ENCODE assay signal across 9 cellular contexts in the genomic region with DNA sequence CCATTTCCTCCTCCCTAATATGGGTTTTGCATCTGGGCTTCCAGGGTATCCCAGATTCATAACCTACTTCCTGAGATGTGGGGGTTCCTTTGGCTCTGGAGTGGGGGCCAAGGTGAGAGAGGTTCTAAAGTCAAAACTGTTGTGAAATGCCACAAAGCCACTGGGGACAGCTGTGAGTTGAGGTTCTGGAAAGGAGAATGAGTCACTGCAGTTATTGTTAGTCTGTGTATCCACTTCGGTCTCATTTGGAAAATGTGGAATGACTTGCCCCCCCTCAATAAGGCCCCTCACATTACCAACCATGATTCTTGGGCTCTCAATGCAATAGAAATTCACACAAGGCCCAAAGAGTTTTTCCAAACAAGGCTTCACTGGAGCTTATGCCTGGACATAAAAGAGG. TPM values are rescaled to one million over a fixed set of nuclear protein-coding genes. Genes with fewer than 3 reads are reported as not detected.
DNase-seq lines count a peak whose midpoint lies in the region; ATAC-seq and TF ChIP-seq lines count a peak whose summit lies in the region.
"Had no signal": no experiment of that assay in that cellular context is flagged by ENCODE, and none has a peak within 500 bp of the region (broad histone marks: within the 10 kb centered on the region; RNA-seq: fewer than 3 reads in every experiment).

No MANE protein-coding gene starts in this region.

- no peak for ATAC-seq in HG02981 (IDR thresholded peaks at IDR 0.05; ENCODE audit: unreplicated experiment)
- ATAC-seq: mucosa of descending colon had no signal

- no peak overlapping the region for H3K18ac ChIP-seq in trophoblast cell (ENCODE audit: low read length)

- H4K8ac ChIP-seq in trophoblast cell (ENCODE audit: low read depth, low read length): no peak overlapping the region

- H3K79me2 ChIP-seq in fibroblast of lung (ENCODE audit: control insufficient read depth, insufficient read depth, low read length) (no peaks in the 10 kb centered on the region), trophoblast cell (ENCODE audit: control insufficient read depth, insufficient read depth, low read length, poor library complexity) (no peaks in the 10 kb centered on the region)

- no CpG with 5 or more reads among the region's 1 CpG for WGBS in trophoblast cell (ENCODE audit: extremely low coverage, insufficient coverage, insufficient read length)

- H2AFZ ChIP-seq in fibroblast of lung (ENCODE audit: low read length) (no peak overlapping the region), trophoblast cell (ENCODE audit: insufficient read depth, low read length, poor library complexity) (peak overlapping the region; percentile 1)

- H3K4me1 ChIP-seq in BLaER1 treated with 17β-estradiol and CSF1 and Interleukin-3, amounts not matched to agents 10 nM and 100 nM: peaks cover 23 to 72% (median 46%) of the 10 kb centered on the region in 10 experiments
- H3K4me1 ChIP-seq in fibroblast of lung (ENCODE audit: control insufficient read depth, extremely low read depth, insufficient read depth, low read length) (peaks cover 18% of the 10 kb centered on the region), trophoblast cell (ENCODE audit: control insufficient read depth in 1 of 2, insufficient read depth in 2 of 2, low read length in 2 of 2) (peaks cover 17 to 24% of the 10 kb centered on the region in 2 experiments)

- H2BK12ac ChIP-seq in trophoblast cell (ENCODE audit: low read length): peak overlapping the region; percentile 21

- H3K9me3 ChIP-seq in BLaER1 treated with 17β-estradiol and CSF1 and Interleukin-3, amounts not matched to agents 10 nM and 100 nM (replicated peaks in 1 of 11): peaks cover 1 to 27% (median 4%) of the 10 kb centered on the region in 11 experiments
- no peaks in the 10 kb centered on the region for H3K9me3 ChIP-seq in fibroblast of lung (ENCODE audit: control insufficient read depth, insufficient read depth, low read depth, low read length)
- H3K9me3 ChIP-seq in trophoblast cell (ENCODE audit: insufficient read depth, low read depth, low read length): peaks cover under 1% of the 10 kb centered on the region
- H3K9me3 ChIP-seq: mucosa of descending colon had no signal

- DNase-seq in RKO (ENCODE audit: low spot score) (peak; percentile 34), fibroblast of lung (ENCODE audit: low read depth in 2 of 2) (peak; percentile 26 to 40), trophoblast cell (no peak), DMS79 (lab: John Stamatoyannopoulos, UW) (no peak), AG08396 (ENCODE audit: low spot score) (no peak), iPS-NIHi7 (ENCODE audit: extremely low spot score) (no peak)

- H4K12ac ChIP-seq in trophoblast cell (ENCODE audit: low read depth, low read length): no peak overlapping the region

- no peaks in the 10 kb centered on the region for H3K27me3 ChIP-seq in BLaER1 treated with 17β-estradiol and CSF1 and Interleukin-3, amounts not matched to agents 10 nM and 100 nM
- no peaks in the 10 kb centered on the region for H3K27me3 ChIP-seq in fibroblast of lung (ENCODE audit: control insufficient read depth, insufficient read depth, low read length)
- no peaks in the 10 kb centered on the region for H3K27me3 ChIP-seq in trophoblast cell (ENCODE audit: insufficient read depth, low read length)

- 0 out of 22 replicates have a peak overlapping the region, but pooled peaks of 1 of the 11 experiments have one; percentile 65 for H3K9ac ChIP-seq in BLaER1 treated with 17β-estradiol and CSF1 and Interleukin-3, amounts not matched to agents 10 nM and 100 nM
- H3K9ac ChIP-seq in fibroblast of lung (ENCODE audit: insufficient read depth, low read length) (no peak overlapping the region), trophoblast cell (ENCODE audit: low read length) (no peak overlapping the region)

- peak overlapping the region in 6 of 11 experiments; percentile 82 to 87 (median 85); a peak in 11 of 22 replicates for H3K27ac ChIP-seq in BLaER1 treated with 17β-estradiol and CSF1 and Interleukin-3, amounts not matched to agents 10 nM and 100 nM
- H3K27ac ChIP-seq in fibroblast of lung (ENCODE audit: insufficient read depth, low read length): no peak overlapping the region
- H3K27ac ChIP-seq in trophoblast cell (ENCODE audit: low read depth, low read length): no peak overlapping the region

- H4K20me1 ChIP-seq in BLaER1 treated with 17β-estradiol and CSF1 and Interleukin-3, amounts not matched to agents 10 nM and 100 nM: no peaks in the 10 kb centered on the region
- H4K20me1 ChIP-seq in fibroblast of lung (ENCODE audit: control insufficient read depth, extremely low read depth, insufficient read depth, low read length): no peaks in the 10 kb centered on the region

- TF ChIP-seq CTCF in fibroblast of lung (conservative IDR thresholded peaks at IDR 0.05 in 1 of 2, IDR thresholded peaks at IDR 0.05 in 1 of 2; ENCODE audit: low read depth in 1 of 2, low read length in 2 of 2): peak in 1 of 2 donors; percentile 10

- no peak overlapping the region for H2BK120ac ChIP-seq in trophoblast cell (ENCODE audit: insufficient read depth, low read length, poor library complexity)

- no peak overlapping the region for H3K4me3 ChIP-seq in BLaER1 treated with 17β-estradiol and CSF1 and Interleukin-3, amounts not matched to agents 10 nM and 100 nM
- H3K4me3 ChIP-seq in fibroblast of lung (replicated peaks in 1 of 4; ENCODE audit: control extremely low read depth in 1 of 4, insufficient read depth in 1 of 4, low read depth in 3 of 4, low read length in 4 of 4): no peak overlapping the region
- no peak overlapping the region for H3K4me3 ChIP-seq in trophoblast cell (ENCODE audit: low read depth, low read length)
- H3K4me3 ChIP-seq: mucosa of descending colon had no signal

- H3K4me2 ChIP-seq in BLaER1 treated with 17β-estradiol and CSF1 and Interleukin-3, amounts not matched to agents 10 nM and 100 nM: peak overlapping the region; percentile 66 to 85 (median 80)
- H3K4me2 ChIP-seq in fibroblast of lung (ENCODE audit: extremely low read depth, insufficient read depth, low read length): no peak overlapping the region
- H3K4me2 ChIP-seq in trophoblast cell (ENCODE audit: low read length): no peak overlapping the region

- H3K14ac ChIP-seq in trophoblast cell (ENCODE audit: low read length): no peak overlapping the region

- no peak overlapping the region for H3K23ac ChIP-seq in trophoblast cell (ENCODE audit: low read length)

- H3K36me3 ChIP-seq in BLaER1 treated with 17β-estradiol and CSF1 and Interleukin-3, amounts not matched to agents 10 nM and 100 nM: no peaks in the 10 kb centered on the region
- H3K36me3 ChIP-seq in fibroblast of lung (ENCODE audit: control insufficient read depth, insufficient read depth, low read length) (no peaks in the 10 kb centered on the region), trophoblast cell (ENCODE audit: control insufficient read depth in 1 of 2, insufficient read depth in 2 of 2, low read length in 2 of 2) (no peaks in the 10 kb centered on the region)

- no peak overlapping the region for H2AK5ac ChIP-seq in trophoblast cell (ENCODE audit: low read length)

- no peak overlapping the region for H3K4ac ChIP-seq in trophoblast cell (ENCODE audit: low read depth, low read length)

- no peak overlapping the region for H4K91ac ChIP-seq in trophoblast cell (ENCODE audit: low read depth, low read length)

- peaks cover 3% of the 10 kb centered on the region for H3K79me1 ChIP-seq in trophoblast cell (ENCODE audit: low read length)

- no peak overlapping the region for H2BK5ac ChIP-seq in trophoblast cell (ENCODE audit: low read depth, low read length, poor library complexity)

RNA-seq across cellular contexts. Expression of a gene that starts 51.1 kb away (rescaled TPM):
- 2.8 and 3.1 TPM in 2 replicates for total RNA-seq in fibroblast of lung
- polyA plus RNA-seq in fibroblast of lung: 4.4 and 5.7 TPM in 2 replicates
- 2.8 and 3.7 TPM in 2 replicates for polyA plus RNA-seq in fibroblast of lung (2012)
- 1.9 TPM in 1 of 2 replicates, not detected in the other for polyA minus RNA-seq in fibroblast of lung (ENCODE audit: low replicate concordance)
- polyA plus RNA-seq in trophoblast cell (2013): 59.7 and 67.5 TPM in 2 replicates

Comparison
In these comparisons a context has a peak if more than half of its experiments do, and no peak if none do; other contexts are left out.
1. H3K27ac ChIP-seq: peak in BLaER1 treated with 17β-estradiol and CSF1 and Interleukin-3, amounts not matched to agents 10 nM and 100 nM (6 of 11); none in fibroblast of lung (single experiment) and trophoblast cell (single experiment).
2. H3K4me2 ChIP-seq: peak in BLaER1 treated with 17β-estradiol and CSF1 and Interleukin-3, amounts not matched to agents 10 nM and 100 nM (11 of 11); none in fibroblast of lung (single experiment) and trophoblast cell (single experiment).
3. DNase-seq: peak in RKO (single experiment) and fibroblast of lung (2 of 2); none in trophoblast cell (0 of 2), DMS79 (single experiment), AG08396 (single experiment) and iPS-NIHi7 (single experiment).